8 cellular contexts compared by ENCODE assay signal in the genomic region with DNA sequence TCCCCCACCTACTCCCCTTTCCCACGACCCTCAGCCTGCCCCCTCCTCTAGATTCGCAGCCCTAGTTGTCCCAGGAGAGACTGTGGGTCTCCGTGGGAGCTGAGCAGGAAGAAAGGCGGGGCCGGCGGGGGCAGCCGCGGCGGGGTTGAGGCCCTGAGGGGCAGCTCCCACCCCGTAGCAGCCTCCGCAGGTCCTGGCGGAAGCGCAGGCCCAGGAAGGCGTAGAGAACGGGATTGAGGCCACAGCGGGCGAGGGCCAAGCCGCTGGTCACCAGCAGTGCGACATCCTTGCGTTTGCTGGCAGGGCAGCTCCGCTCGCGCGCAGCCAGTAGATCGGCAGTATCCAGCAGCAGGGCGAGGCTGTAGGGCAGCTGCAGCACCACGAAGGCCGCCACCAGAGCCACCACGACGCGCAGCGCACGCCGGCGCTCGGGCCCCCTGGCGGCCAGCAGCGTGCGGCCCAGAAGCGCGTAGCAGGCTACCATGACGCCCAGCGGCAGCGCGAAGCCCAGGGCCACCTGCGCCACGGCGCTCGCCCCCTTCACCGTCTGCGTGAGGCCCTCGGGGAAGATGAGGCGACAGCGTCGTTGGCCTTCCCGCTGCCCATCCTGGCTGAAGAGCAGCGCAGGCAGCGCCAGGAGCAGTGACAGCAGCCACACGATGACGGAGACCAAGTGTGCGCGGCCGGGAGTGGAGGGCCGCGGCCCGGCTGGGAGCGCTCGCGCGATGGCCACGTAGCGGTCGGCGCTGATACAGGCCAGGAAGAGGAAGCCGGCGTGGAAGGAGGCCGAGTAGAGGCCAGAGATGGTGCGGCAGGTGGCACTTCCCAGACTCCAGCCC. TPM values are rescaled to one million over a fixed set of nuclear protein-coding genes. Genes with fewer than 3 reads are reported as not detected.
DNase-seq lines count a peak whose midpoint lies in the region; ATAC-seq and TF ChIP-seq lines count a peak whose summit lies in the region.

No MANE protein-coding gene starts in this region.

- peaks cover 79% of the 10 kb centered on the region for H3K4me1 ChIP-seq in CD4-positive, alpha-beta memory T cell (ENCODE audit: insufficient read depth, low read length)

- POLR2A ChIA-PET in CD4-positive, alpha-beta memory T cell (lab: Charles Lee; ENCODE audit: partially characterized antibody), result interaction anchor here (1.0 to 6.3 kb wide), 8 partner anchors 11 to 112 kb away, joined by 3 to 55 read pairs (median 6); partner anchors contain the start of genes MLX, PSMC3IP, RETREG3 and TUBG1

- peak overlapping the region; percentile 77 to 90 (median 80) for H3K4me3 Mint-ChIP-seq in CD4-positive, alpha-beta memory T cell
- H3K4me3 Mint-ChIP-seq in activated T-cell treated with anti-CD3 and anti-CD28 coated beads, Interleukin-2, amount 50 U/mL, for 24 hours, result peak overlapping the region; percentile 47

- peaks cover 0 to 2% (median 0%) of the 10 kb centered on the region in 8 donors for H3K9me3 Mint-ChIP-seq in CD4-positive, alpha-beta memory T cell
- no peaks in the 10 kb centered on the region for H3K9me3 Mint-ChIP-seq in activated T-cell treated with anti-CD3 and anti-CD28 coated beads, Interleukin-2, amount 50 U/mL, for 24 hours

- peaks cover 25% of the 10 kb centered on the region for H3K27me3 ChIP-seq in CD4-positive, alpha-beta memory T cell (ENCODE audit: insufficient read depth, low read length)

- peak; percentile 67 to 80 (median 75) for DNase-seq in CD4-positive, alpha-beta memory T cell
- peak; percentile 62 for DNase-seq in NCI-H82 treated with DMSO at 0.1 percent for 48 hours (lab: John Stamatoyannopoulos, UW; ENCODE audit: unreplicated experiment)
- peak; percentile 84 for DNase-seq in activated T-cell treated with anti-CD3 and anti-CD28 coated beads, Interleukin-2, amount 50 U/mL, for 24 hours
- DNase-seq in erythroblast (lab: John Stamatoyannopoulos, UW), result peak; percentile 93 to 95
- DNase-seq in mucosa of gallbladder (ENCODE audit: low spot score), result peak; percentile 78
- DNase-seq in stimulated activated naive CD4-positive, alpha-beta T cell (lab: John Stamatoyannopoulos, UW), result peak; percentile 40 to 74 (median 62)

- TF ChIP-seq POLR2A in erythroblast (IDR thresholded peaks at IDR 0.05; ENCODE audit: low read length), result peak; percentile 64

- H3K9me3 ChIP-seq in CD4-positive, alpha-beta memory T cell (ENCODE audit: control insufficient read depth in 1 of 2, low read length in 2 of 2), result no peaks in the 10 kb centered on the region

- H3K36me3 ChIP-seq in CD4-positive, alpha-beta memory T cell (ENCODE audit: insufficient read depth, low read length), result no peaks in the 10 kb centered on the region

- peak overlapping the region; percentile 78 to 94 (median 90) for H3K27ac Mint-ChIP-seq in CD4-positive, alpha-beta memory T cell
- H3K27ac Mint-ChIP-seq in activated T-cell treated with anti-CD3 and anti-CD28 coated beads, Interleukin-2, amount 50 U/mL, for 24 hours, result peak overlapping the region; percentile 71

- H3K36me3 Mint-ChIP-seq in CD4-positive, alpha-beta memory T cell, result peaks cover 0 to 9% of the 10 kb centered on the region in 2 donors
- no peaks in the 10 kb centered on the region for H3K36me3 Mint-ChIP-seq in activated T-cell treated with anti-CD3 and anti-CD28 coated beads, Interleukin-2, amount 50 U/mL, for 24 hours (ENCODE audit: low read depth)

- H3K27me3 Mint-ChIP-seq in CD4-positive, alpha-beta memory T cell, result peaks cover 20 to 31% of the 10 kb centered on the region in 2 donors
- H3K27me3 Mint-ChIP-seq in activated T-cell treated with anti-CD3 and anti-CD28 coated beads, Interleukin-2, amount 50 U/mL, for 24 hours, result peaks cover 59% of the 10 kb centered on the region

- intact Hi-C loops in CD4-positive, alpha-beta memory T cell (cut with micrococcal nuclease), result loop anchor here (1.0 to 5.0 kb wide), 6 partner anchors 9 to 147 kb away; partner anchors contain the start of genes EZH1, RETREG3 and TUBG1

- peaks cover 36 to 82% (median 54%) of the 10 kb centered on the region in 4 donors for H3K4me1 Mint-ChIP-seq in CD4-positive, alpha-beta memory T cell
- H3K4me1 Mint-ChIP-seq in activated T-cell treated with anti-CD3 and anti-CD28 coated beads, Interleukin-2, amount 50 U/mL, for 24 hours (ENCODE audit: low read depth), result peaks cover 67% of the 10 kb centered on the region

- H3K4me3 ChIP-seq in CD4-positive, alpha-beta memory T cell (ENCODE audit: low read length in 2 of 2), result peak overlapping the region in 1 of 2 donors; percentile 34

- ATAC-seq in HG02981 (IDR thresholded peaks at IDR 0.05; ENCODE audit: unreplicated experiment) (peak; percentile 26), GM18511 (IDR thresholded peaks at IDR 0.05; ENCODE audit: unreplicated experiment) (no peak)

- peak overlapping the region; percentile 58 for H3K27ac ChIP-seq in CD4-positive, alpha-beta memory T cell (ENCODE audit: low read depth, low read length)

- CTCF ChIA-PET in CD4-positive, alpha-beta memory T cell (lab: Charles Lee; ENCODE audit: partially characterized antibody), result interaction anchor here (0.5 to 3.6 kb wide), 19 partner anchors 8 to 251 kb away, joined by 3 to 38 read pairs (median 4); partner anchors contain the start of genes PSMC3IP, RETREG3, TUBG1 and TUBG2

RNA-seq across cellular contexts. Expression of gene CCR10, which starts 1.9 kb away (rescaled TPM):
- total RNA-seq in CD4-positive, alpha-beta memory T cell, result under 1 TPM; 0.53 to 0.81 TPM
- 10 to 100 TPM in 1 of 2 donors, 1 to 10 TPM in 1; 9.1 to 10.7 TPM for polyA plus RNA-seq in CD4-positive, alpha-beta memory T cell
- total RNA-seq in mucosa of gallbladder, result 0.49 TPM

RNA-seq across cellular contexts. Expression of gene CNTNAP1, which starts 2.6 kb away (rescaled TPM):
- 1 to 10 TPM; 2.5 to 3.0 TPM for total RNA-seq in CD4-positive, alpha-beta memory T cell
- polyA plus RNA-seq in CD4-positive, alpha-beta memory T cell, result 1 to 10 TPM in 1 of 2 donors, not detected in 1; 1.2 TPM
- total RNA-seq in mucosa of gallbladder, result 8.1 TPM

RNA-seq across cellular contexts. Expression of gene PLEKHH3, which starts 2.9 kb away (rescaled TPM):
- total RNA-seq in CD4-positive, alpha-beta memory T cell, result under 1 TPM; 0.15 to 0.22 TPM
- polyA plus RNA-seq in CD4-positive, alpha-beta memory T cell, result under 1 TPM; 0.16 to 0.32 TPM
- total RNA-seq in mucosa of gallbladder, result 36.1 TPM

RNA-seq across cellular contexts. Expression of gene TUBG2, which starts 20.6 kb away (rescaled TPM):
- total RNA-seq in CD4-positive, alpha-beta memory T cell, result 10 to 100 TPM; 18.1 to 19.1 TPM
- 1 to 10 TPM; 3.0 to 5.0 TPM for polyA plus RNA-seq in CD4-positive, alpha-beta memory T cell
- 30.8 TPM for total RNA-seq in mucosa of gallbladder

Comparison
In these comparisons a context has a peak if more than half of its experiments do, and no peak if none do; other contexts are left out.
1. RNA of gene PLEKHH3, which starts 2.9 kb away (total RNA-seq): 36.1 TPM in mucosa of gallbladder (single experiment); 0.15 to 0.22 TPM in CD4-positive, alpha-beta memory T cell; every median in the first group is over 10 times any median in the second.
2. Peak in every context shown above with its lines, with median percentiles within 50 percentile points of each other: DNase-seq.